Comparison of ENCODE assay signal across 18 cellular contexts in genomic region chr1:226891346-226891745, GRCh38. TPM values are rescaled to one million over a fixed set of nuclear protein-coding genes. Genes with fewer than 3 reads are reported as not detected.
DNase-seq lines count a peak whose midpoint lies in the region; ATAC-seq and TF ChIP-seq lines count a peak whose summit lies in the region.
"Had no signal": no experiment of that assay in that cellular context is flagged by ENCODE, and none has a peak within 500 bp of the region (broad histone marks: within the 10 kb centered on the region; RNA-seq: fewer than 3 reads in every experiment).

No MANE protein-coding gene starts in this region.

- no peak overlapping the region for H3K4me3 ChIP-seq in left ventricle myocardium inferior
- no peak overlapping the region for H3K4me3 ChIP-seq in right cardiac atrium (ENCODE audit: low read length)
- H3K4me3 ChIP-seq in Loucy (ENCODE audit: low read length, poor library complexity, severe bottlenecking) = no peak overlapping the region
- no peak overlapping the region for H3K4me3 ChIP-seq in Karpas-422 (ENCODE audit: low read length)
- H3K4me3 ChIP-seq: GM12878 had no signal

- ATAC-seq in right cardiac atrium = no peak
- no peak for ATAC-seq in stimulated activated effector memory CD8-positive, alpha-beta T cell treated with anti-CD3 and anti-CD28 coated beads, Interleukin-12 subunit alpha, Interleukin-12 subunit beta, amount 100 ng/mL, for 72 hours
- ATAC-seq: GM12878, HepG2 had no signal

- no peaks in the 10 kb centered on the region for H3F3A ChIP-seq in Loucy (ENCODE audit: low read depth)

- peaks cover 7% of the 10 kb centered on the region for H3K27me3 Mint-ChIP-seq in nephron progenitor cell (ENCODE audit: low read depth, poor library complexity)
- H3K27me3 Mint-ChIP-seq: CD8-positive, alpha-beta memory T cell; IgD-negative memory B cell had no signal

- no peak overlapping the region for H3K4me3 Mint-ChIP-seq in stimulated activated effector memory CD8-positive, alpha-beta T cell treated with anti-CD3 and anti-CD28 coated beads, Interleukin-12 subunit alpha, Interleukin-12 subunit beta, amount 100 ng/mL, for 72 hours
- H3K4me3 Mint-ChIP-seq in nephron progenitor cell = no peak overlapping the region
- H3K4me3 Mint-ChIP-seq: CD8-positive, alpha-beta memory T cell; H9; IgD-negative memory B cell had no signal

- H3K9me3 Mint-ChIP-seq in stimulated activated effector memory CD8-positive, alpha-beta T cell treated with anti-CD3 and anti-CD28 coated beads, Interleukin-12 subunit alpha, Interleukin-12 subunit beta, amount 100 ng/mL, for 72 hours = no peaks in the 10 kb centered on the region
- no peaks in the 10 kb centered on the region for H3K9me3 Mint-ChIP-seq in nephron progenitor cell
- H3K9me3 Mint-ChIP-seq: CD8-positive, alpha-beta memory T cell; H9; IgD-negative memory B cell had no signal

- no peak for TF ChIP-seq CTCF in left ventricle myocardium inferior (IDR thresholded peaks at IDR 0.05; ENCODE audit: borderline replicate concordance)
- TF ChIP-seq CTCF in Loucy (conservative IDR thresholded peaks at IDR 0.05; ENCODE audit: low read length) = no peak
- TF ChIP-seq CTCF in nephron progenitor cell (IDR thresholded peaks at IDR 0.05) = no peak

- peak overlapping the region; percentile 10 for H3K27ac Mint-ChIP-seq in stimulated activated effector memory CD8-positive, alpha-beta T cell treated with anti-CD3 and anti-CD28 coated beads, Interleukin-12 subunit alpha, Interleukin-12 subunit beta, amount 100 ng/mL, for 72 hours
- H3K27ac Mint-ChIP-seq in nephron progenitor cell = no peak overlapping the region

- no peaks in the 10 kb centered on the region for H3K4me1 Mint-ChIP-seq in stimulated activated effector memory CD8-positive, alpha-beta T cell treated with anti-CD3 and anti-CD28 coated beads, Interleukin-12 subunit alpha, Interleukin-12 subunit beta, amount 100 ng/mL, for 72 hours
- H3K4me1 Mint-ChIP-seq in nephron progenitor cell = peaks cover 5% of the 10 kb centered on the region
- H3K4me1 Mint-ChIP-seq: CD8-positive, alpha-beta memory T cell; H9 had no signal

- intact Hi-C loops in left ventricle myocardium inferior (cut with micrococcal nuclease) = no loop called here
- intact Hi-C loops in right cardiac atrium (cut with DNase I) = no loop called here

- no peaks in the 10 kb centered on the region for H3K79me2 ChIP-seq in Loucy (ENCODE audit: insufficient read depth, low read length)
- no peaks in the 10 kb centered on the region for H3K79me2 ChIP-seq in Karpas-422 (ENCODE audit: low read length)

- H3K27me3 ChIP-seq in left ventricle myocardium inferior (ENCODE audit: low read depth) = no peaks in the 10 kb centered on the region
- no peaks in the 10 kb centered on the region for H3K27me3 ChIP-seq in right cardiac atrium (ENCODE audit: control insufficient read depth, insufficient read depth)
- no peaks in the 10 kb centered on the region for H3K27me3 ChIP-seq in Loucy (ENCODE audit: insufficient read depth, low read length, poor library complexity, severe bottlenecking)
- no peaks in the 10 kb centered on the region for H3K27me3 ChIP-seq in Karpas-422 (ENCODE audit: low read length)
- H3K27me3 ChIP-seq: BE2C had no signal

- H3K9ac ChIP-seq in Loucy (ENCODE audit: low read depth, low read length, poor library complexity, severe bottlenecking) (peak overlapping the region; percentile 37), Karpas-422 (ENCODE audit: low read length) (no peak overlapping the region)

- no peaks in the 10 kb centered on the region for H3K36me3 Mint-ChIP-seq in stimulated activated effector memory CD8-positive, alpha-beta T cell treated with anti-CD3 and anti-CD28 coated beads, Interleukin-12 subunit alpha, Interleukin-12 subunit beta, amount 100 ng/mL, for 72 hours
- no peaks in the 10 kb centered on the region for H3K36me3 Mint-ChIP-seq in nephron progenitor cell (ENCODE audit: low read depth)

- DNase-seq in left ventricle myocardium inferior = no peak
- no peak for DNase-seq in right cardiac atrium
- no peak for DNase-seq in stimulated activated effector memory CD8-positive, alpha-beta T cell treated with anti-CD3 and anti-CD28 coated beads, Interleukin-12 subunit alpha, Interleukin-12 subunit beta, amount 100 ng/mL, for 72 hours (ENCODE audit: low spot score in 2 of 2)
- DNase-seq in Karpas-422 = no peak
- no peak for DNase-seq in nephron progenitor cell
- DNase-seq in NCI-H1092 treated with DMSO at 0.1 percent for 48 hours (lab: John Stamatoyannopoulos, UW) = no peak
- DNase-seq: ACHN; BE2C; CD8-positive, alpha-beta memory T cell; COR-L47; DMS 273 treated with DMSO at 0.1 percent for 48 hours; DMS53; DND-41; H9 had no signal

- H2AFZ ChIP-seq in Loucy (ENCODE audit: low read length) = 0 out of 2 replicates have a peak overlapping the region, but pooled peaks have one; percentile 22
- H2AFZ ChIP-seq in Karpas-422 (ENCODE audit: low read length) = no peak overlapping the region

- H3K4me1 ChIP-seq in left ventricle myocardium inferior (peaks cover 24% of the 10 kb centered on the region), right cardiac atrium (ENCODE audit: control insufficient read depth, insufficient read depth, low read length) (peaks cover 3% of the 10 kb centered on the region), Loucy (ENCODE audit: insufficient read depth, low read length, poor library complexity, severe bottlenecking) (peaks cover 14% of the 10 kb centered on the region), Karpas-422 (ENCODE audit: low read length) (no peaks in the 10 kb centered on the region)
- H3K4me1 ChIP-seq: BE2C had no signal

- no peaks in the 10 kb centered on the region for H3K9me3 ChIP-seq in left ventricle myocardium inferior (replicated peaks)
- no peaks in the 10 kb centered on the region for H3K9me3 ChIP-seq in right cardiac atrium (ENCODE audit: control insufficient read depth, low read length)
- no peaks in the 10 kb centered on the region for H3K9me3 ChIP-seq in Loucy (ENCODE audit: insufficient read depth, low read depth, low read length)
- H3K9me3 ChIP-seq in Karpas-422 (ENCODE audit: low read length) = no peaks in the 10 kb centered on the region
- H3K9me3 ChIP-seq: BE2C had no signal

- H3K27ac ChIP-seq in left ventricle myocardium inferior (replicated peaks) = peak overlapping the region; percentile 71
- H3K27ac ChIP-seq in right cardiac atrium (ENCODE audit: low read length) = no peak overlapping the region
- no peak overlapping the region for H3K27ac ChIP-seq in Karpas-422 (ENCODE audit: low read length)

- no peaks in the 10 kb centered on the region for H4K20me1 ChIP-seq in Loucy (ENCODE audit: insufficient read depth, low read length, poor library complexity, severe bottlenecking)
- H4K20me1 ChIP-seq in Karpas-422 (ENCODE audit: insufficient read depth, low read depth, low read length) = no peaks in the 10 kb centered on the region

- H3K9me2 ChIP-seq in Loucy (replicated peaks; ENCODE audit: low read depth, low read length) (no peaks in the 10 kb centered on the region), Karpas-422 (replicated peaks; ENCODE audit: insufficient read depth, low read length) (no peaks in the 10 kb centered on the region)

- 92% methylated on average over 11 of the region's 11 CpGs for WGBS in right cardiac atrium

- H3K36me3 ChIP-seq in left ventricle myocardium inferior (peaks cover 84% of the 10 kb centered on the region), Loucy (ENCODE audit: insufficient read depth, low read length) (no peaks in the 10 kb centered on the region), Karpas-422 (ENCODE audit: insufficient read depth, low read length) (no peaks in the 10 kb centered on the region)
- H3K36me3 ChIP-seq: BE2C had no signal

- H3K4me2 ChIP-seq in Loucy (ENCODE audit: low read depth, low read length, poor library complexity, severe bottlenecking) = no peak overlapping the region
- H3K4me2 ChIP-seq in Karpas-422 (ENCODE audit: low read depth, low read length, poor library complexity, severe bottlenecking) = no peak overlapping the region

RNA-seq across cellular contexts. Expression of gene PSEN2, which starts 20.9 kb away (rescaled TPM):
- 16.6 TPM for total RNA-seq in left ventricle myocardium inferior
- total RNA-seq in right cardiac atrium = 10 to 100 TPM; 17.2 to 25.8 (median 20.3) TPM
- polyA plus RNA-seq in right cardiac atrium = 15.4 TPM
- total RNA-seq in Karpas-422 (2014; rRNA removed; shearing (Covaris generic); ENCODE audit: low replicate concordance) = not detected in 2 replicates

RNA-seq across cellular contexts. Expression of gene COQ8A, which starts 48.7 kb away (rescaled TPM):
- total RNA-seq in left ventricle myocardium inferior = 357 TPM
- 100 to 1,000 TPM; 130 to 238 (median 203) TPM for total RNA-seq in right cardiac atrium
- polyA plus RNA-seq in right cardiac atrium = 198 TPM
- 12.7 and 22.6 TPM in 2 replicates for total RNA-seq in Karpas-422 (2014; rRNA removed; shearing (Covaris generic); ENCODE audit: low replicate concordance)

Comparison
In these comparisons a context has a peak if more than half of its experiments do, and no peak if none do; other contexts are left out.
1. RNA of gene PSEN2, which starts 20.9 kb away (total RNA-seq): 17.2 to 25.8 TPM in right cardiac atrium and 16.6 TPM in left ventricle myocardium inferior (single experiment); not detected in Karpas-422; every median in the first group is over 10 times any median in the second.